ENCODE assay signal across 1 cellular context in the genomic region with DNA sequence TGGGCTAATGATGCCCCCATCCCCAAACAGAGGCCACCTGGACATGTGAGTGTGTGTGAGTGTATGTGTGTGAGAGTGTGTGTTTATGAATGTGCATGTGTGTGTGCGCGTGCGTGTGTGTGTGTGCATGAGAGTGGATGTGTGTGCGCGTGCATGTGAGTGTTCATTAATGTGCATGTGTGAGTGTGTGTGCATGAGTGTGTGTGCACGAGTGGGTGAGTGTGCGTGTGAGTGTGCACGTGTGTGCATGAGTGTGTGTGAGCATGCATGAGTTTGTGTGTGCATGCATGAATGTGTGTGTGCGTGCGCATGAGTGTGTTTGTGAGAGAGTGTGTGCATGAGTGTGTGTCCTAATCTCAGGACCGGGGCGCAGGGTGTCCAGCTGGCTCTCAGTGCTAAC.
TF ChIP-seq lines count a peak whose summit lies in the region.

No MANE protein-coding gene starts in this region.

TF ChIP-seq in GM12878, 131 proteins besides CTCF, POLR2A, EP300 and RAD21:
- TF ChIP-seq, protein P1, sequence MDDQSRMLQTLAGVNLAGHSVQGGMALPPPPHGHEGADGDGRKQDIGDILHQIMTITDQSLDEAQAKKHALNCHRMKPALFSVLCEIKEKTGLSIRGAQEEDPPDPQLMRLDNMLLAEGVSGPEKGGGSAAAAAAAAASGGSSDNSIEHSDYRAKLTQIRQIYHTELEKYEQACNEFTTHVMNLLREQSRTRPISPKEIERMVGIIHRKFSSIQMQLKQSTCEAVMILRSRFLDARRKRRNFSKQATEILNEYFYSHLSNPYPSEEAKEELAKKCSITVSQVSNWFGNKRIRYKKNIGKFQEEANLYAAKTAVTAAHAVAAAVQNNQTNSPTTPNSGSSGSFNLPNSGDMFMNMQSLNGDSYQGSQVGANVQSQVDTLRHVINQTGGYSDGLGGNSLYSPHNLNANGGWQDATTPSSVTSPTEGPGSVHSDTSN (IDR thresholded peaks at IDR 0.05; ENCODE audit: insufficient replicate concordance, low read depth, low read length): peak; percentile 26
- TF ChIP-seq, protein P2, sequence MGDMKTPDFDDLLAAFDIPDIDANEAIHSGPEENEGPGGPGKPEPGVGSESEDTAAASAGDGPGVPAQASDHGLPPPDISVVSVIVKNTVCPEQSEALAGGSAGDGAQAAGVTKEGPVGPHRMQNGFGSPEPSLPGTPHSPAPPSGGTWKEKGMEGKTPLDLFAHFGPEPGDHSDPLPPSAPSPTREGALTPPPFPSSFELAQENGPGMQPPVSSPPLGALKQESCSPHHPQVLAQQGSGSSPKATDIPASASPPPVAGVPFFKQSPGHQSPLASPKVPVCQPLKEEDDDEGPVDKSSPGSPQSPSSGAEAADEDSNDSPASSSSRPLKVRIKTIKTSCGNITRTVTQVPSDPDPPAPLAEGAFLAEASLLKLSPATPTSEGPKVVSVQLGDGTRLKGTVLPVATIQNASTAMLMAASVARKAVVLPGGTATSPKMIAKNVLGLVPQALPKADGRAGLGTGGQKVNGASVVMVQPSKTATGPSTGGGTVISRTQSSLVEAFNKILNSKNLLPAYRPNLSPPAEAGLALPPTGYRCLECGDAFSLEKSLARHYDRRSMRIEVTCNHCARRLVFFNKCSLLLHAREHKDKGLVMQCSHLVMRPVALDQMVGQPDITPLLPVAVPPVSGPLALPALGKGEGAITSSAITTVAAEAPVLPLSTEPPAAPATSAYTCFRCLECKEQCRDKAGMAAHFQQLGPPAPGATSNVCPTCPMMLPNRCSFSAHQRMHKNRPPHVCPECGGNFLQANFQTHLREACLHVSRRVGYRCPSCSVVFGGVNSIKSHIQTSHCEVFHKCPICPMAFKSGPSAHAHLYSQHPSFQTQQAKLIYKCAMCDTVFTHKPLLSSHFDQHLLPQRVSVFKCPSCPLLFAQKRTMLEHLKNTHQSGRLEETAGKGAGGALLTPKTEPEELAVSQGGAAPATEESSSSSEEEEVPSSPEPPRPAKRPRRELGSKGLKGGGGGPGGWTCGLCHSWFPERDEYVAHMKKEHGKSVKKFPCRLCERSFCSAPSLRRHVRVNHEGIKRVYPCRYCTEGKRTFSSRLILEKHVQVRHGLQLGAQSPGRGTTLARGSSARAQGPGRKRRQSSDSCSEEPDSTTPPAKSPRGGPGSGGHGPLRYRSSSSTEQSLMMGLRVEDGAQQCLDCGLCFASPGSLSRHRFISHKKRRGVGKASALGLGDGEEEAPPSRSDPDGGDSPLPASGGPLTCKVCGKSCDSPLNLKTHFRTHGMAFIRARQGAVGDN (IDR thresholded peaks at IDR 0.05): no peak
- peak; percentile 45; the same call in 1 of the 2 replicates for TF ChIP-seq TCF3 (IDR thresholded peaks at IDR 0.05; ENCODE audit: borderline replicate concordance, insufficient read depth, low read depth, low read length)
- TF ChIP-seq ATF7 (IDR thresholded peaks at IDR 0.05; ENCODE audit: low read depth): no peak
- TF ChIP-seq, protein P3, sequence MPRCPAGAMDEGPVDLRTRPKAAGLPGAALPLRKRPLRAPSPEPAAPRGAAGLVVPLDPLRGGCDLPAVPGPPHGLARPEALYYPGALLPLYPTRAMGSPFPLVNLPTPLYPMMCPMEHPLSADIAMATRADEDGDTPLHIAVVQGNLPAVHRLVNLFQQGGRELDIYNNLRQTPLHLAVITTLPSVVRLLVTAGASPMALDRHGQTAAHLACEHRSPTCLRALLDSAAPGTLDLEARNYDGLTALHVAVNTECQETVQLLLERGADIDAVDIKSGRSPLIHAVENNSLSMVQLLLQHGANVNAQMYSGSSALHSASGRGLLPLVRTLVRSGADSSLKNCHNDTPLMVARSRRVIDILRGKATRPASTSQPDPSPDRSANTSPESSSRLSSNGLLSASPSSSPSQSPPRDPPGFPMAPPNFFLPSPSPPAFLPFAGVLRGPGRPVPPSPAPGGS (IDR thresholded peaks at IDR 0.05; ENCODE audit: borderline replicate concordance, insufficient read depth, low read depth, low read length, poor library complexity, severe bottlenecking): peak; percentile 83
- no peak for TF ChIP-seq ESRRA (IDR thresholded peaks at IDR 0.05; ENCODE audit: low read length)
